Comparison of ENCODE assay signal across 8 cellular contexts in the genomic region with DNA sequence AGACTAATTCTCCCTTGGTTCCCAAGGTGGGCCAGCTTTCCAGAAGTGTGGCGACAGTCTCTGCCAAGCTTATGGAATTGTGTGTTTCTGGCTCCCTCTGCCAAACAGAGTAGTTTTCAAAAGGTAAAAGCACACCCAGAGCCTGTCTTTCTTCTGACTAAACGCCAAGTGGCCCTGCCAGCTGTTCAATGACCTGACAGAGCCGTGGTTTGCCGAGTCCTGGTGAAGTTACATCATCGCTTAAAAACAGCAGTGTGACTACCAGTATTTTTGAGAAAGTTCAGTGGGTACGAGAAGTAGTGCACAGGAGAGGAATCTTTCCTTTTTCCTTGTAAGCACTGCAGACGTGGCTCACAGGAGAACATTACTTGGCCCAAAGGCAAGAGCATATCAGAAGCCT. TPM values are rescaled to one million over a fixed set of nuclear protein-coding genes. Genes with fewer than 3 reads are reported as not detected.
A peak's percentile ranks its signal among the peaks of the same experiment; 100 is the strongest.
DNase-seq lines count a peak whose midpoint lies in the region; ATAC-seq, FAIRE-seq and TF ChIP-seq lines count a peak whose summit lies in the region.

No MANE protein-coding gene starts in this region.

- no peak for TF ChIP-seq POLR2A in GM12891 (IDR thresholded peaks at IDR 0.05; ENCODE audit: low read depth, low read length)

- H3K27ac Mint-ChIP-seq in central memory CD8-positive, alpha-beta T cell (ENCODE audit: low read depth), result peak overlapping the region; percentile 98

- DNase-seq in Caki2 (ENCODE audit: low read depth) (peak; percentile 21), NCI-H1694 (lab: John Stamatoyannopoulos, UW) (peak; percentile 65), medulla oblongata (ENCODE audit: extremely low spot score) (peak; percentile 66), HK-2 (ENCODE audit: unreplicated experiment) (no peak), GM12891 (ENCODE audit: insufficient read length, low spot score) (no peak)
- no peak for DNase-seq in central memory CD8-positive, alpha-beta T cell (ENCODE audit: low spot score in 2 of 2)
- DNase-seq in stimulated activated CD4-positive, alpha-beta T cell treated with anti-CD3 and anti-CD28 coated beads, Interleukin-4, amount 100 ng/mL, for 1 hour, result no peak

- H3K4me3 Mint-ChIP-seq in central memory CD8-positive, alpha-beta T cell, result peak overlapping the region; percentile 85

- H3K27me3 Mint-ChIP-seq in central memory CD8-positive, alpha-beta T cell, result no peaks in the 10 kb centered on the region

- in situ Hi-C loops in Caki2 (cut with HindIII; ENCODE audit: low pct_unique_long_range_greater_than_20kb, low sequenced_read_pairs), result no loop called here

- H3K4me3 ChIP-seq in urinary bladder (ENCODE audit: low read depth, low read length), result no peak overlapping the region

- no peak for ATAC-seq in central memory CD8-positive, alpha-beta T cell (replicated peaks; ENCODE audit: extremely low read depth, poor library complexity, severe bottlenecking)

- no peaks in the 10 kb centered on the region for H3K4me1 ChIP-seq in urinary bladder (ENCODE audit: insufficient read depth)

- H3K36me3 ChIP-seq in urinary bladder (ENCODE audit: insufficient read depth), result no peaks in the 10 kb centered on the region

- FAIRE-seq in GM12891 (lab: Jason Lieb, UNC), result no peak

- no peaks in the 10 kb centered on the region for H3K9me3 Mint-ChIP-seq in central memory CD8-positive, alpha-beta T cell

- WGBS in urinary bladder, result 23% methylated on average over 7 of the region's 7 CpGs

- peaks cover 23% of the 10 kb centered on the region for H3K36me3 Mint-ChIP-seq in central memory CD8-positive, alpha-beta T cell (ENCODE audit: insufficient read depth)

- peaks cover 56% of the 10 kb centered on the region for H3K4me1 Mint-ChIP-seq in central memory CD8-positive, alpha-beta T cell

- H3K27ac ChIP-seq in urinary bladder (ENCODE audit: low read depth), result peak overlapping the region; percentile 93

TF ChIP-seq in GM12891, 5 proteins besides CTCF, POLR2A, EP300 and RAD21:
- TF ChIP-seq PAX5 (IDR thresholded peaks at IDR 0.05; ENCODE audit: insufficient read depth, low read length, severe bottlenecking), result no peak
- no peak for TF ChIP-seq POU2F2 (IDR thresholded peaks at IDR 0.05; ENCODE audit: low read depth, low read length)
- no peak for TF ChIP-seq TAF1 (IDR thresholded peaks at IDR 0.05; ENCODE audit: low read depth, low read length)
TF ChIP-seq in GM12891: peak in this region for 0.

RNA-seq across cellular contexts. Expression of a gene that starts 1.9 kb away (rescaled TPM):
- total RNA-seq in Caki2 (2014; rRNA removed; shearing (Covaris generic); ENCODE audit: low replicate concordance), result 0.95 and 1.0 TPM in 2 replicates
- 7.5 TPM for total RNA-seq in urinary bladder
- polyA plus RNA-seq in urinary bladder, result 8.8 TPM
- polyA plus RNA-seq in GM12891 (2012; ENCODE audit: low read depth, missing spikeins), result 2.0 TPM

RNA-seq across cellular contexts. Expression of a gene that starts 33.8 kb away (rescaled TPM):
- total RNA-seq in Caki2 (2014; rRNA removed; shearing (Covaris generic); ENCODE audit: low replicate concordance), result 2.1 and 6.8 TPM in 2 replicates
- 9.6 TPM for total RNA-seq in urinary bladder
- polyA plus RNA-seq in urinary bladder, result 13.6 TPM
- polyA plus RNA-seq in GM12891 (2012; ENCODE audit: low read depth, missing spikeins), result 3.3 TPM

RNA-seq across cellular contexts. Expression of a gene that starts 46.7 kb away (rescaled TPM):
- 17.9 and 23.9 TPM in 2 replicates for total RNA-seq in Caki2 (2014; rRNA removed; shearing (Covaris generic); ENCODE audit: low replicate concordance)
- total RNA-seq in urinary bladder, result 3.0 TPM
- polyA plus RNA-seq in urinary bladder, result 6.5 TPM
- 0.56 TPM for polyA plus RNA-seq in GM12891 (2012; ENCODE audit: low read depth, missing spikeins)

Comparison
In these comparisons a context has a peak if more than half of its experiments do, and no peak if none do; other contexts are left out.
1. DNase-seq: peak in Caki2 (single experiment), NCI-H1694 (single experiment) and medulla oblongata (single experiment); none in central memory CD8-positive, alpha-beta T cell (0 of 2), HK-2 (single experiment), stimulated activated CD4-positive, alpha-beta T cell treated with anti-CD3 and anti-CD28 coated beads, Interleukin-4, amount 100 ng/mL, for 1 hour (single experiment) and GM12891 (single experiment).